ENCODE assay signal across 8 cellular contexts in the genomic region with DNA sequence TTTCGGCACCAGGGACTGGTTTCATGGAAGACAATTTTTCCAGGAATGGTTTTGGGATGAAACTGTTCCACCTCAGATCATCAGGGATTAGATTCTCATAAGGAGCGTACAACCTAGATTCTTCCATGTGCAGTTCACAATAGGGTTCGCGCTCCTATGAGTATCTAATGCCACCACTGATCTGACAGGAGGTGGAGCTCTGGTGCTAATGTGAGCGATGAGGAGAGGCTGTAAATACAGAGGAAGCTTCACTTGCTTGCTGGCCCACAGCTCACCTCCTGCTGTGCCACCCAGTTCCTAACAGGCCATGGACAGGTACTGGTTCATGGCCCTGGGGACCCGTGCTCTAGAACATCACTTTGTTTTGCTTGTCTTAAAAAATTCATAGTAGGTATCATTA. TPM values are rescaled to one million over a fixed set of nuclear protein-coding genes. Genes with fewer than 3 reads are reported as not detected.
A peak's percentile ranks its signal among the peaks of the same experiment; 100 is the strongest.
DNase-seq lines count a peak whose midpoint lies in the region; ATAC-seq and TF ChIP-seq lines count a peak whose summit lies in the region.

No MANE protein-coding gene starts in this region.

- DNase-seq in Right ventricle myocardium superior: no peak
- DNase-seq in Right ventricle myocardium inferior (ENCODE audit: missing footprints): no peak
- peak; percentile 66 for DNase-seq in M059J (ENCODE audit: low read depth)
- DNase-seq in activated CD4-positive, alpha-beta T cell treated with anti-CD3 and anti-CD28 coated beads for 48 hours: peak; percentile 42
- no peak for DNase-seq in fibroblast of mammary gland (ENCODE audit: low read depth)
- peak in 2 of 3 donors; percentile 7 to 20 for DNase-seq in stimulated activated CD4-positive, alpha-beta T cell treated with anti-CD3 and anti-CD28 coated beads, TNF-alpha, amount 100 ng/mL, for 1 hour (ENCODE audit: low read depth in 3 of 3, low spot score in 1 of 3)
- DNase-seq in amniotic stem cell (lab: John Stamatoyannopoulos, UW): no peak

- intact Hi-C loops in Right ventricle myocardium superior (cut with DNase I) (no loop called here), Right ventricle myocardium inferior (cut with DNase I) (no loop called here)

- TF ChIP-seq CTCF in fibroblast of mammary gland (conservative IDR thresholded peaks at IDR 0.05; ENCODE audit: control insufficient read depth, insufficient read depth, low read depth, low read length): peak; percentile 16

- no peak overlapping the region for H3K4me3 ChIP-seq in fibroblast of mammary gland (ENCODE audit: control insufficient read depth, low read depth, low read length)

- ATAC-seq in Right ventricle myocardium superior (ENCODE audit: poor library complexity) (peak; percentile 61), Right ventricle myocardium inferior (no peak), GM18861 (IDR thresholded peaks at IDR 0.05; ENCODE audit: unreplicated experiment) (no peak)

RNA-seq across cellular contexts. Expression of gene AMPD3, which starts 41.8 kb away (rescaled TPM):
- total RNA-seq in Right ventricle myocardium superior: 2.6 TPM
- 3.5 TPM for total RNA-seq in Right ventricle myocardium inferior
- 11.8 and 17.2 TPM in 2 replicates for total RNA-seq in M059J (2014; rRNA removed; shearing (Covaris generic))

Comparison
In these comparisons a context has a peak if more than half of its experiments do, and no peak if none do; other contexts are left out.
1. DNase-seq: peak in M059J (single experiment), activated CD4-positive, alpha-beta T cell treated with anti-CD3 and anti-CD28 coated beads for 48 hours (single experiment) and stimulated activated CD4-positive, alpha-beta T cell treated with anti-CD3 and anti-CD28 coated beads, TNF-alpha, amount 100 ng/mL, for 1 hour (2 of 3); none in Right ventricle myocardium superior (single experiment), Right ventricle myocardium inferior (single experiment), fibroblast of mammary gland (single experiment) and amniotic stem cell (single experiment).